ENCODE assay signal across 2 cellular contexts in genomic region chr1:109239580-109240068, GRCh38.
TF ChIP-seq lines count a peak whose summit lies in the region.

No MANE protein-coding gene starts in this region.

TF ChIP-seq in K562, 482 proteins besides CTCF, POLR2A, EP300 and RAD21 (continued from another document and continues in another):
- TF ChIP-seq ZBTB26 (CRISPR knock-in tag; IDR thresholded peaks at IDR 0.05) (no peak), ZNF398 (CRISPR knock-in tag; IDR thresholded peaks at IDR 0.05) (no peak), TFAP4 (CRISPR knock-in tag; IDR thresholded peaks at IDR 0.05; ENCODE audit: borderline replicate concordance) (peak; percentile 69; the same call in 1 of the 2 replicates), CBFB (CRISPR knock-in tag; IDR thresholded peaks at IDR 0.05) (0 out of 2 replicates have a peak, but pooled peaks have one; percentile 62), ZNF518B (CRISPR knock-in tag; IDR thresholded peaks at IDR 0.05) (0 out of 2 replicates have a peak, but pooled peaks have one; percentile 10), SNRNP70 (optimal IDR thresholded peaks at IDR 0.05; ENCODE audit: low read depth, low read length) (peak; percentile 31), ZSCAN29 (IDR thresholded peaks at IDR 0.05) (no peak), DEAF1 (CRISPR knock-in tag; IDR thresholded peaks at IDR 0.05) (0 out of 2 replicates have a peak, but pooled peaks have one; percentile 16), MAX (CRISPR knock-in tag; IDR thresholded peaks at IDR 0.05) (no peak), ZNF174 (CRISPR knock-in tag; IDR thresholded peaks at IDR 0.05) (no peak), SMAD2 (IDR thresholded peaks at IDR 0.05; ENCODE audit: low read depth, low read length) (no peak), SNAPC5 (CRISPR knock-in tag; IDR thresholded peaks at IDR 0.05) (no peak), ELK1 (CRISPR knock-in tag; IDR thresholded peaks at IDR 0.05) (no peak), ZNF79 (CRISPR knock-in tag; IDR thresholded peaks at IDR 0.05; ENCODE audit: low read depth) (no peak), NBN (IDR thresholded peaks at IDR 0.05; ENCODE audit: low read depth) (no peak), ZNF384 (IDR thresholded peaks at IDR 0.05; ENCODE audit: low read depth, low read length) (no peak), CHD1 (IDR thresholded peaks at IDR 0.05; ENCODE audit: low read length) (no peak)

TF ChIP-seq in HepG2, 621 proteins besides CTCF, POLR2A, EP300 and RAD21 (continued from another document and continues in another):
- TF ChIP-seq HMGXB4 (CRISPR knock-in tag; IDR thresholded peaks at IDR 0.05; ENCODE audit: borderline replicate concordance in 1 of 2, low read depth in 1 of 2) (peak in 1 of 2 experiments; percentile 46; a peak in 1 of 4 replicates), ZNF225 (CRISPR knock-in tag; IDR thresholded peaks at IDR 0.05) (no peak), KDM3A (CRISPR knock-in tag; IDR thresholded peaks at IDR 0.05; ENCODE audit: low read depth) (no peak), MATR3 (CRISPR knock-in tag; IDR thresholded peaks at IDR 0.05) (no peak), ZNF407 (CRISPR knock-in tag; IDR thresholded peaks at IDR 0.05; ENCODE audit: not compliant biosample characterization) (no peak), CSRNP1 (CRISPR knock-in tag; IDR thresholded peaks at IDR 0.05) (no peak), SIN3A (IDR thresholded peaks at IDR 0.05; ENCODE audit: borderline replicate concordance, low read depth, low read length) (no peak), DR1 (CRISPR knock-in tag; IDR thresholded peaks at IDR 0.05) (no peak), ZNF770 (CRISPR knock-in tag; IDR thresholded peaks at IDR 0.05) (no peak), THAP8 (CRISPR knock-in tag; IDR thresholded peaks at IDR 0.05; ENCODE audit: borderline replicate concordance) (no peak), HES4 (CRISPR knock-in tag; IDR thresholded peaks at IDR 0.05; ENCODE audit: borderline replicate concordance) (no peak), ZNF691 (CRISPR knock-in tag; IDR thresholded peaks at IDR 0.05; ENCODE audit: borderline replicate concordance, low read depth) (0 out of 2 replicates have a peak, but pooled peaks have one; percentile 3), ZNF350 (CRISPR knock-in tag; IDR thresholded peaks at IDR 0.05; ENCODE audit: borderline replicate concordance, low read depth) (peak; percentile 35; the same call in 1 of the 2 replicates), PAF1 (CRISPR knock-in tag; IDR thresholded peaks at IDR 0.05) (peak; percentile 89), THRA (CRISPR knock-in tag; IDR thresholded peaks at IDR 0.05; ENCODE audit: borderline replicate concordance) (no peak), YEATS2 (CRISPR knock-in tag; IDR thresholded peaks at IDR 0.05; ENCODE audit: borderline replicate concordance) (no peak), PRDM4 (CRISPR knock-in tag; IDR thresholded peaks at IDR 0.05; ENCODE audit: borderline replicate concordance) (no peak), ZNF530 (CRISPR knock-in tag; IDR thresholded peaks at IDR 0.05; ENCODE audit: low read depth) (no peak), ZEB1 (IDR thresholded peaks at IDR 0.05; ENCODE audit: insufficient replicate concordance, low read depth) (no peak), NR2F2 (IDR thresholded peaks at IDR 0.05; ENCODE audit: borderline replicate concordance, low read depth) (no peak), YY1 (IDR thresholded peaks at IDR 0.05; ENCODE audit: insufficient read depth, insufficient replicate concordance, low read depth, low read length) (peak; percentile 39), ZNF232 (CRISPR knock-in tag; IDR thresholded peaks at IDR 0.05; ENCODE audit: borderline replicate concordance) (no peak)
